1 cellular context compared by ENCODE assay signal in the genomic region with DNA sequence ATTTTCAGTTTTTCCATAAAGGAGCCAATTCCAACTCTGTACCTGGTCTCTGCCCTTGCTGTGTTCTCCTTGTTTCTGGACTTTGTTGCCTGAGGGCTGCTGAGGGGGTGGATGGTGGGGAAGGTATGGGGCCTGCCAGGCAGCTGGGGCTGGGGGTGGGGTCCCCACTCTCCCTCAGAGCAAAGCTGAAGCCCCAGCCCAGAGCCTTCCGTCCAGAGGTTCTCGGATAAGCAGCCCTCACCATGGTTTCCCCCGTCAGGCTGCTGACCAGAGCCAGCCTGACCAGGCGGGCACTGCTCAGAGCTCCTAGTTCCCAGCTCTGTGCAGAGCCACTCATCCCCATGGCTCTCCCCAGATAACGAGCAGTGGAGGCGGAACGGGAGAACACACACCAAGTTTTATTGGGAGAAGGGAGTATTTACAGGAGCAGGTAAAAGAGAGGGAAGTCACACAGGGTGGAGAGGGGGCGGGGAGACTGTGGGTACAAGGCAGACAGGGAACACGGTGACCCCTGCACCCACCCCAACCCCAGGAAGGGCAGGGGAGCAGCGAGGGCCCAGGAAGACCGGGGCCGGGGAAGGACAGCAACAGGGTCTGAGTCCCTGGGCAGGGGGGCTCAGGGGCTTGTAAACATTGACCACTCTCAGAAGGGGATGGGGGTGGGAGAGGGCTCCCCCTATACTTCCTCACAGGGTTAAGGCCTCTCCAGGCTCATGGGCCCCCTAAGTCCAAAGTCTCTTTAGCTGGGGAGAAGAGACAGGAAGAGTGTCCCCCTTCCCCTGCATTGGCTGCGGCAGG.
A peak's percentile ranks its signal among the peaks of the same experiment; 100 is the strongest.
TF ChIP-seq lines count a peak whose summit lies in the region.

No MANE protein-coding gene starts in this region.

TF ChIP-seq in K562, 482 proteins besides CTCF, POLR2A, EP300 and RAD21:
- TF ChIP-seq MBD2 (IDR thresholded peaks at IDR 0.05; ENCODE audit: borderline replicate concordance, low read depth) (0 out of 2 replicates have a peak, but pooled peaks have one; percentile 12), FOXA1 (IDR thresholded peaks at IDR 0.05; ENCODE audit: borderline replicate concordance) (no peak), SUPT5H (IDR thresholded peaks at IDR 0.05) (peak; percentile 66), YY1 (IDR thresholded peaks at IDR 0.05; ENCODE audit: borderline replicate concordance in 1 of 3, control insufficient read depth in 1 of 3, extremely low read depth in 1 of 3, insufficient read depth in 3 of 3, insufficient read length in 1 of 3, insufficient replicate concordance in 2 of 3, low read depth in 1 of 3, low read length in 2 of 3) (no peak), POLR2B (IDR thresholded peaks at IDR 0.05; ENCODE audit: low read depth, partially characterized antibody) (peak; percentile 35), ESRRB (CRISPR knock-in tag; IDR thresholded peaks at IDR 0.05; ENCODE audit: borderline replicate concordance) (no peak), PML (IDR thresholded peaks at IDR 0.05; ENCODE audit: low read length) (0 out of 2 replicates have a peak, but pooled peaks have one; percentile 1), NELFE (IDR thresholded peaks at IDR 0.05; ENCODE audit: insufficient read depth, insufficient read length) (no peak), CHD2 (IDR thresholded peaks at IDR 0.05; ENCODE audit: low read depth, low read length) (no peak), ZC3H8 (IDR thresholded peaks at IDR 0.05) (no peak), POLR2AphosphoS5 (IDR thresholded peaks at IDR 0.05; ENCODE audit: control insufficient read depth, insufficient read depth, low read depth, low read length) (peak; percentile 33), SMAD1 (IDR thresholded peaks at IDR 0.05; ENCODE audit: low read depth, low read length, partially characterized antibody) (peak; percentile 34), POLR2G (IDR thresholded peaks at IDR 0.05; ENCODE audit: low read depth, low read length) (peak; percentile 69), RBM22 (IDR thresholded peaks at IDR 0.05; ENCODE audit: low read depth, low read length, poor library complexity, severe bottlenecking) (peak; percentile 75), ZNF444 (CRISPR knock-in tag; IDR thresholded peaks at IDR 0.05) (no peak), FUS (optimal IDR thresholded peaks at IDR 0.05; ENCODE audit: low read depth, low read length) (no peak), CCAR2 (IDR thresholded peaks at IDR 0.05; ENCODE audit: low read depth, low read length) (no peak)
- TF ChIP-seq, protein P1, sequence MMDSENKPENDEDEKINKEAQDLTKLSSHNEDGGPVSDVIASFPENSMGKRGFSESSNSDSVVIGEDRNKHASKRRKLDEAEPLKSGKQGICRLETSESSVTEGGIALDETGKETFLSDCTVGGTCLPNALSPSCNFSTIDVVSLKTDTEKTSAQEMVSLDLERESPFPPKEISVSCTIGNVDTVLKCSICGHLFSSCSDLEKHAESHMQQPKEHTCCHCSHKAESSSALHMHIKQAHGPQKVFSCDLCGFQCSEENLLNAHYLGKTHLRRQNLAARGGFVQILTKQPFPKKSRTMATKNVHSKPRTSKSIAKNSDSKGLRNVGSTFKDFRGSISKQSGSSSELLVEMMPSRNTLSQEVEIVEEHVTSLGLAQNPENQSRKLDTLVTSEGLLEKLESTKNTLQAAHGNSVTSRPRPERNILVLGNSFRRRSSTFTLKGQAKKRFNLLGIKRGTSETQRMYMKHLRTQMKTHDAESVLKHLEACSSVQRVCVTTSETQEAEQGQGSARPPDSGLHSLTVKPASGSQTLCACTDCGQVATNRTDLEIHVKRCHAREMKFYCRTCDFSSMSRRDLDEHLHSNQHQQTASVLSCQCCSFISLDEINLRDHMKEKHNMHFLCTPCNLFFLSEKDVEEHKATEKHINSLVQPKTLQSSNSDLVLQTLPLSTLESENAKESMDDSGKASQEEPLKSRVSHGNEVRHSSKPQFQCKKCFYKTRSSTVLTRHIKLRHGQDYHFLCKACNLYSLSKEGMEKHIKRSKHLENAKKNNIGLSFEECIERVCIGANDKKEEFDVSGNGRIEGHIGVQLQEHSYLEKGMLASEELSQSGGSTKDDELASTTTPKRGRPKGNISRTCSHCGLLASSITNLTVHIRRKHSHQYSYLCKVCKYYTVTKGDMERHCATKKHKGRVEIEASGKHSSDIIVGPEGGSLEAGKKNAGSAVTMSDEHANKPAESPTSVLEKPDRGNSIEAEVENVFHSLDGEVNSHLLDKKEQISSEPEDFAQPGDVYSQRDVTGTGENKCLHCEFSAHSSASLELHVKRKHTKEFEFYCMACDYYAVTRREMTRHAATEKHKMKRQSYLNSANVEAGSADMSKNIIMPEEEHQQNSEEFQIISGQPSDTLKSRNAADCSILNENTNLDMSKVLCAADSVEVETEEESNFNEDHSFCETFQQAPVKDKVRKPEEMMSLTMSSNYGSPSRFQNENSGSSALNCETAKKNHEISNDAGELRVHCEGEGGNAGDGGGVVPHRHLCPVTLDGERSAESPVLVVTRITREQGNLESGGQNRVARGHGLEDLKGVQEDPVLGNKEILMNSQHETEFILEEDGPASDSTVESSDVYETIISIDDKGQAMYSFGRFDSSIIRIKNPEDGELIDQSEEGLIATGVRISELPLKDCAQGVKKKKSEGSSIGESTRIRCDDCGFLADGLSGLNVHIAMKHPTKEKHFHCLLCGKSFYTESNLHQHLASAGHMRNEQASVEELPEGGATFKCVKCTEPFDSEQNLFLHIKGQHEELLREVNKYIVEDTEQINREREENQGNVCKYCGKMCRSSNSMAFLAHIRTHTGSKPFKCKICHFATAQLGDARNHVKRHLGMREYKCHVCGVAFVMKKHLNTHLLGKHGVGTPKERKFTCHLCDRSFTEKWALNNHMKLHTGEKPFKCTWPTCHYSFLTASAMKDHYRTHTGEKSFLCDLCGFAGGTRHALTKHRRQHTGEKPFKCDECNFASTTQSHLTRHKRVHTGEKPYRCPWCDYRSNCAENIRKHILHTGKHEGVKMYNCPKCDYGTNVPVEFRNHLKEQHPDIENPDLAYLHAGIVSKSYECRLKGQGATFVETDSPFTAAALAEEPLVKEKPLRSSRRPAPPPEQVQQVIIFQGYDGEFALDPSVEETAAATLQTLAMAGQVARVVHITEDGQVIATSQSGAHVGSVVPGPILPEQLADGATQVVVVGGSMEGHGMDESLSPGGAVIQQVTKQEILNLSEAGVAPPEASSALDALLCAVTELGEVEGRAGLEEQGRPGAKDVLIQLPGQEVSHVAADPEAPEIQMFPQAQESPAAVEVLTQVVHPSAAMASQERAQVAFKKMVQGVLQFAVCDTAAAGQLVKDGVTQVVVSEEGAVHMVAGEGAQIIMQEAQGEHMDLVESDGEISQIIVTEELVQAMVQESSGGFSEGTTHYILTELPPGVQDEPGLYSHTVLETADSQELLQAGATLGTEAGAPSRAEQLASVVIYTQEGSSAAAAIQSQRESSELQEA (IDR thresholded peaks at IDR 0.05; ENCODE audit: low read depth) = no peak
- TF ChIP-seq, protein P2, sequence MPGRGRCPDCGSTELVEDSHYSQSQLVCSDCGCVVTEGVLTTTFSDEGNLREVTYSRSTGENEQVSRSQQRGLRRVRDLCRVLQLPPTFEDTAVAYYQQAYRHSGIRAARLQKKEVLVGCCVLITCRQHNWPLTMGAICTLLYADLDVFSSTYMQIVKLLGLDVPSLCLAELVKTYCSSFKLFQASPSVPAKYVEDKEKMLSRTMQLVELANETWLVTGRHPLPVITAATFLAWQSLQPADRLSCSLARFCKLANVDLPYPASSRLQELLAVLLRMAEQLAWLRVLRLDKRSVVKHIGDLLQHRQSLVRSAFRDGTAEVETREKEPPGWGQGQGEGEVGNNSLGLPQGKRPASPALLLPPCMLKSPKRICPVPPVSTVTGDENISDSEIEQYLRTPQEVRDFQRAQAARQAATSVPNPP (IDR thresholded peaks at IDR 0.05; ENCODE audit: borderline replicate concordance, insufficient read depth, insufficient read length) = no peak
- TF ChIP-seq, protein P3, sequence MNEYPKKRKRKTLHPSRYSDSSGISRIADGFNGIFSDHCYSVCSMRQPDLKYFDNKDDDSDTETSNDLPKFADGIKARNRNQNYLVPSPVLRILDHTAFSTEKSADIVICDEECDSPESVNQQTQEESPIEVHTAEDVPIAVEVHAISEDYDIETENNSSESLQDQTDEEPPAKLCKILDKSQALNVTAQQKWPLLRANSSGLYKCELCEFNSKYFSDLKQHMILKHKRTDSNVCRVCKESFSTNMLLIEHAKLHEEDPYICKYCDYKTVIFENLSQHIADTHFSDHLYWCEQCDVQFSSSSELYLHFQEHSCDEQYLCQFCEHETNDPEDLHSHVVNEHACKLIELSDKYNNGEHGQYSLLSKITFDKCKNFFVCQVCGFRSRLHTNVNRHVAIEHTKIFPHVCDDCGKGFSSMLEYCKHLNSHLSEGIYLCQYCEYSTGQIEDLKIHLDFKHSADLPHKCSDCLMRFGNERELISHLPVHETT (CRISPR knock-in tag; conservative IDR thresholded peaks at IDR 0.05 in 1 of 2, IDR thresholded peaks at IDR 0.05 in 1 of 2) = 0 out of 4 replicates have a peak, but pooled peaks of 1 of the 2 experiments have one; percentile 21
TF ChIP-seq in K562: peak in this region for 9.
